In genomic region chr9:108182950-108183381, GRCh38 we compare ENCODE assay signal across 11 cellular contexts.
DNase-seq lines count a peak whose midpoint lies in the region; ATAC-seq and TF ChIP-seq lines count a peak whose summit lies in the region.
"Had no signal": no experiment of that assay in that cellular context is flagged by ENCODE, and none has a peak within 500 bp of the region (broad histone marks: within the 10 kb centered on the region; RNA-seq: fewer than 3 reads in every experiment).

No MANE protein-coding gene starts in this region.

- no peaks in the 10 kb centered on the region for H4K20me1 ChIP-seq in osteoblast (ENCODE audit: insufficient read depth, low read length)

- no peak overlapping the region for H3K4me3 ChIP-seq in osteoblast (ENCODE audit: insufficient read depth, low read length)
- H3K4me3 ChIP-seq: gastroesophageal sphincter, GM23338 had no signal

- DNase-seq in NOMO-1 treated with DMSO at 0.1 percent for 48 hours (lab: John Stamatoyannopoulos, UW; ENCODE audit: unreplicated experiment) (peak; percentile 91), osteoblast (ENCODE audit: insufficient read length, low spot score, missing footprints) (peak; percentile 69), D341Med (ENCODE audit: low spot score) (no peak), NCI-H1417 treated with DMSO at 0.1 percent for 48 hours (lab: John Stamatoyannopoulos, UW) (no peak), COLO668 (lab: John Stamatoyannopoulos, UW; ENCODE audit: unreplicated experiment) (no peak)
- DNase-seq in activated naive CD4-positive, alpha-beta T cell treated with Interleukin-2 at 50 U/mL for 16 hours, result no peak
- DNase-seq: NCI-H2227 treated with DMSO at 0.1 percent for 48 hours had no signal

- H3K4me2 ChIP-seq in osteoblast (ENCODE audit: insufficient read depth, low read length), result no peak overlapping the region
- H3K4me2 ChIP-seq: GM23338 had no signal

- peak overlapping the region; percentile 44 for H2AFZ ChIP-seq in osteoblast (ENCODE audit: low read length)
- H2AFZ ChIP-seq: GM23338 had no signal

- no peaks in the 10 kb centered on the region for H3K9me3 ChIP-seq in osteoblast (ENCODE audit: low read depth, low read length)
- H3K9me3 ChIP-seq: gastroesophageal sphincter had no signal

- H3K27ac ChIP-seq in osteoblast (ENCODE audit: low read depth, low read length), result no peak overlapping the region
- H3K27ac ChIP-seq: gastroesophageal sphincter had no signal

- no peaks in the 10 kb centered on the region for H3K27me3 ChIP-seq in osteoblast (ENCODE audit: insufficient read depth, low read length)
- H3K27me3 ChIP-seq: gastroesophageal sphincter had no signal

- no peak for TF ChIP-seq CTCF in osteoblast (IDR thresholded peaks at IDR 0.05; ENCODE audit: extremely low read depth, low read depth, low read length)

- peaks cover 7% of the 10 kb centered on the region for H3K4me1 ChIP-seq in osteoblast (ENCODE audit: insufficient read depth, low read length)

- ATAC-seq in GM18870 (IDR thresholded peaks at IDR 0.05; ENCODE audit: unreplicated experiment), result peak; percentile 93
- ATAC-seq in HG02678 (IDR thresholded peaks at IDR 0.05; ENCODE audit: unreplicated experiment), result peak; percentile 85
- ATAC-seq: gastroesophageal sphincter, GM23338 had no signal

- no peaks in the 10 kb centered on the region for H3K79me2 ChIP-seq in osteoblast (ENCODE audit: insufficient read depth, low read length)

- H3K36me3 ChIP-seq in osteoblast (ENCODE audit: insufficient read depth, low read length), result no peaks in the 10 kb centered on the region
- H3K36me3 ChIP-seq: gastroesophageal sphincter had no signal

Comparison
In these comparisons a context has a peak if more than half of its experiments do, and no peak if none do; other contexts are left out.
1. DNase-seq: peak in NOMO-1 treated with DMSO at 0.1 percent for 48 hours (single experiment) and osteoblast (single experiment); none in D341Med (single experiment), NCI-H1417 treated with DMSO at 0.1 percent for 48 hours (single experiment), COLO668 (single experiment) and activated naive CD4-positive, alpha-beta T cell treated with Interleukin-2 at 50 U/mL for 16 hours (single experiment).